Comparison of ENCODE assay signal across 10 cellular contexts in genomic region chr7:44377681-44378421, GRCh38. TPM values are rescaled to one million over a fixed set of nuclear protein-coding genes. Genes with fewer than 3 reads are reported as not detected.
DNase-seq lines count a peak whose midpoint lies in the region; ATAC-seq, FAIRE-seq and TF ChIP-seq lines count a peak whose summit lies in the region.
"Had no signal": no experiment of that assay in that cellular context is flagged by ENCODE, and none has a peak within 500 bp of the region (broad histone marks: within the 10 kb centered on the region; RNA-seq: fewer than 3 reads in every experiment).

No MANE protein-coding gene starts in this region.

- intact Hi-C loops in mammary epithelial cell (cut with micrococcal nuclease) (loop anchor here (5.0 to 10.0 kb wide), 3 partner anchors 97 to 273 kb away; partner anchors contain the start of gene AEBP1), uterus (cut with DNase I; ENCODE audit: low total_unique reads) (no loop called here)

- H3K4me1 ChIP-seq in mammary epithelial cell (ENCODE audit: insufficient read depth, low read length) (peaks cover 49% of the 10 kb centered on the region), uterus (no peaks in the 10 kb centered on the region), smooth muscle cell (ENCODE audit: low read depth) (no peaks in the 10 kb centered on the region)

- WGBS in mammary epithelial cell (ENCODE audit: low coverage, missing lambda C conversion rate): 27% methylated on average over 5 of the region's 5 CpGs
- 88% methylated on average over 5 of the region's 5 CpGs for WGBS in smooth muscle cell (ENCODE audit: low lambda C conversion rate)

- no peaks in the 10 kb centered on the region for H3F3A ChIP-seq in smooth muscle cell (ENCODE audit: low read depth)

- H3K9me3 ChIP-seq in mammary epithelial cell (replicated peaks; ENCODE audit: insufficient read depth, low read length): no peaks in the 10 kb centered on the region
- H3K9me3 ChIP-seq in uterus: no peaks in the 10 kb centered on the region
- no peaks in the 10 kb centered on the region for H3K9me3 ChIP-seq in smooth muscle cell (replicated peaks; ENCODE audit: low read depth)

- H3K4me2 ChIP-seq in mammary epithelial cell (ENCODE audit: insufficient read depth, low read depth, low read length) (peak overlapping the region; percentile 43), smooth muscle cell (no peak overlapping the region)

- H3K79me2 ChIP-seq in mammary epithelial cell (ENCODE audit: insufficient read depth, low read length) (no peaks in the 10 kb centered on the region), smooth muscle cell (ENCODE audit: low read depth) (no peaks in the 10 kb centered on the region)

- FAIRE-seq in frontal cortex (lab: Jason Lieb, UNC): no peak

- H3K4me3 ChIP-seq in GM06990 (replicated peaks; ENCODE audit: low read depth, low read length): no peak overlapping the region
- H3K4me3 ChIP-seq in mammary epithelial cell (replicated peaks in 1 of 3; ENCODE audit: insufficient read depth in 1 of 3, low read depth in 2 of 3, low read length in 3 of 3): no peak overlapping the region
- no peak overlapping the region for H3K4me3 ChIP-seq in uterus
- no peak overlapping the region for H3K4me3 ChIP-seq in smooth muscle cell

- TF ChIP-seq POLR2A in uterus (IDR thresholded peaks at IDR 0.05): no peak

- no peak for TF ChIP-seq CTCF in GM06990 (IDR thresholded peaks at IDR 0.05; ENCODE audit: insufficient read depth, low read length, poor library complexity, severe bottlenecking)
- TF ChIP-seq CTCF in mammary epithelial cell (conservative IDR thresholded peaks at IDR 0.05 in 1 of 2, IDR thresholded peaks at IDR 0.05 in 1 of 2; ENCODE audit: extremely low read depth in 1 of 2, insufficient read depth in 1 of 2, low read depth in 1 of 2, low read length in 2 of 2): peak in 1 of 2 donors; percentile 1
- TF ChIP-seq CTCF in uterus (IDR thresholded peaks at IDR 0.05): no peak
- no peak for TF ChIP-seq CTCF in smooth muscle cell (IDR thresholded peaks at IDR 0.05; ENCODE audit: borderline replicate concordance, insufficient read depth, poor library complexity, severe bottlenecking)

- DNase-seq in GM06990 (ENCODE audit: extremely low read depth, insufficient read length) (peak; percentile 52), mammary epithelial cell (peak; percentile 63), uterus (no peak), frontal cortex (ENCODE audit: low spot score in 2 of 2) (no peak), smooth muscle cell (lab: John Stamatoyannopoulos, UW; ENCODE audit: unreplicated experiment) (no peak)
- no peak for DNase-seq in stimulated activated CD4-positive, alpha-beta T cell treated with anti-CD3 and anti-CD28 coated beads, Interleukin-1b, Interleukin-23, amount 100 ng/mL, for 48 hours
- DNase-seq: activated CD4-positive, alpha-beta T cell treated with anti-CD3 and anti-CD28 coated beads, Interleukin-2, amount 50 U/mL, for 1 hour; NCI-H1092 treated with DMSO at 0.1 percent for 48 hours had no signal

- ATAC-seq in GM19438 (IDR thresholded peaks at IDR 0.05; ENCODE audit: low read depth, unreplicated experiment) (peak; percentile 81), HG03108 (IDR thresholded peaks at IDR 0.05; ENCODE audit: unreplicated experiment) (peak; percentile 68)

- no peaks in the 10 kb centered on the region for H3K27me3 ChIP-seq in GM06990 (replicated peaks; ENCODE audit: control insufficient read depth, insufficient read depth, low read length)
- H3K27me3 ChIP-seq in mammary epithelial cell (ENCODE audit: insufficient read depth, low read length): no peaks in the 10 kb centered on the region
- no peaks in the 10 kb centered on the region for H3K27me3 ChIP-seq in uterus
- H3K27me3 ChIP-seq in smooth muscle cell (ENCODE audit: low read depth): peaks cover 4% of the 10 kb centered on the region

- H4K20me1 ChIP-seq in mammary epithelial cell (ENCODE audit: insufficient read depth, low read length) (no peaks in the 10 kb centered on the region), smooth muscle cell (ENCODE audit: low read depth) (no peaks in the 10 kb centered on the region)

- dilution Hi-C loops in mammary epithelial cell (cut with HindIII; ENCODE audit: low sequenced_read_pairs): no loop called here

- H3K27ac ChIP-seq in mammary epithelial cell (ENCODE audit: insufficient read depth, low read depth, low read length) (peak overlapping the region; percentile 93), uterus (no peak overlapping the region), smooth muscle cell (ENCODE audit: low read depth) (no peak overlapping the region)

- BruUV-seq in mammary epithelial cell (replicated peaks; lab: Mats Ljungman, UMichigan): no TSS peak

- H2AFZ ChIP-seq in mammary epithelial cell (ENCODE audit: low read depth, low read length) (peak overlapping the region; percentile 50), smooth muscle cell (ENCODE audit: low read depth) (no peak overlapping the region)

- in situ Hi-C loops in mammary epithelial cell (cut with MboI; ENCODE audit: low sequenced_read_pairs in 2 of 2): no loop called here

- H3K36me3 ChIP-seq in GM06990 (ENCODE audit: control insufficient read depth, insufficient read depth, low read length): peaks cover 1% of the 10 kb centered on the region
- H3K36me3 ChIP-seq in mammary epithelial cell (ENCODE audit: insufficient read depth, low read length): no peaks in the 10 kb centered on the region
- no peaks in the 10 kb centered on the region for H3K36me3 ChIP-seq in uterus
- H3K36me3 ChIP-seq in smooth muscle cell (ENCODE audit: low read depth): no peaks in the 10 kb centered on the region

- CTCF ChIA-PET in mammary epithelial cell (lab: Charles Lee; ENCODE audit: low non-redundant PET): no interaction called here

- peak overlapping the region; percentile 26 for H3K9ac ChIP-seq in mammary epithelial cell (ENCODE audit: insufficient read depth, low read length)
- no peak overlapping the region for H3K9ac ChIP-seq in smooth muscle cell (ENCODE audit: low read depth)

RNA-seq across cellular contexts. Expression of gene CAMK2B, which starts 52.5 kb away (rescaled TPM):
- under 1 TPM; 0.33 to 0.64 TPM for total RNA-seq in mammary epithelial cell
- 4.9 TPM for polyA plus RNA-seq in mammary epithelial cell
- 4.2 TPM for polyA minus RNA-seq in mammary epithelial cell
- 1 to 10 TPM in 1 of 4 donors, under 1 TPM in 1, not detected in 2; 0.40 to 1.1 TPM for total RNA-seq in uterus
- 99.5 TPM for total RNA-seq in frontal cortex
- total RNA-seq in smooth muscle cell: not detected in 2 replicates
- not detected in 2 replicates for polyA plus RNA-seq in smooth muscle cell

Comparison
In these comparisons a context has a peak if more than half of its experiments do, and no peak if none do; other contexts are left out.
1. DNase-seq: peak in GM06990 (single experiment) and mammary epithelial cell (single experiment); none in uterus (0 of 2), stimulated activated CD4-positive, alpha-beta T cell treated with anti-CD3 and anti-CD28 coated beads, Interleukin-1b, Interleukin-23, amount 100 ng/mL, for 48 hours (single experiment), frontal cortex (0 of 2) and smooth muscle cell (single experiment).
2. RNA of gene CAMK2B, which starts 52.5 kb away (total RNA-seq): 99.5 TPM in frontal cortex (single experiment); 0.33 to 0.64 TPM in mammary epithelial cell, 0.40 to 1.1 TPM in uterus and not detected in smooth muscle cell; every median in the first group is over 10 times any median in the second.